Comparison of ENCODE assay signal across 8 cellular contexts in genomic region chr16:24540575-24541240, GRCh38. TPM values are rescaled to one million over a fixed set of nuclear protein-coding genes. Genes with fewer than 3 reads are reported as not detected.
DNase-seq lines count a peak whose midpoint lies in the region; ATAC-seq lines count a peak whose summit lies in the region.

No MANE protein-coding gene starts in this region.

- no peaks in the 10 kb centered on the region for H3K9me2 ChIP-seq in GM23248 (ENCODE audit: insufficient read depth)

- DNase-seq in AML-193 (lab: John Stamatoyannopoulos, UW): peak; percentile 22 to 41
- DNase-seq in GM23248: peak; percentile 55
- peak; percentile 25 for DNase-seq in SK-N-DZ (ENCODE audit: low spot score)
- DNase-seq in effector CD4-positive, alpha-beta T cell: peak; percentile 6

- in situ Hi-C loops in GM23248 (cut with MboI): no loop called here

- H3K36me3 ChIP-seq in GM23248 (ENCODE audit: low read depth): 0 out of 2 replicates have a peak, but pooled peaks cover 3% of the 10 kb centered on the region
- H3K36me3 ChIP-seq in muscle layer of duodenum (ENCODE audit: control insufficient read depth in 1 of 2, insufficient read depth in 2 of 2, low read length in 2 of 2): peaks cover 0 to 13% of the 10 kb centered on the region in 2 donors

- peak overlapping the region; percentile 91 for H3K4me3 ChIP-seq in GM23248
- H3K4me3 ChIP-seq in muscle layer of duodenum (ENCODE audit: low read depth in 1 of 2, low read length in 2 of 2): peak overlapping the region; percentile 90 to 100

- H3K79me2 ChIP-seq in GM23248 (ENCODE audit: insufficient read depth): peaks cover 63% of the 10 kb centered on the region

- peak overlapping the region; percentile 99 for H3K9ac ChIP-seq in GM23248

- H2AFZ ChIP-seq in GM23248: no peak overlapping the region

- peaks cover 37% of the 10 kb centered on the region for H3K4me1 ChIP-seq in GM23248 (ENCODE audit: insufficient read depth)
- H3K4me1 ChIP-seq in muscle layer of duodenum (ENCODE audit: control insufficient read depth in 1 of 2, insufficient read depth in 2 of 2, low read length in 2 of 2): peaks cover 14 to 18% of the 10 kb centered on the region in 2 donors

- H3K27ac ChIP-seq in GM23248: peak overlapping the region; percentile 98
- peak overlapping the region; percentile 97 for H3K27ac ChIP-seq in muscle layer of duodenum (ENCODE audit: low read length)

- H3K4me2 ChIP-seq in GM23248 (ENCODE audit: unreplicated experiment): peak overlapping the region; percentile 97

- H4K20me1 ChIP-seq in GM23248 (ENCODE audit: insufficient read depth): peaks cover 29% of the 10 kb centered on the region

- peaks cover 12% of the 10 kb centered on the region; the same call in 1 of the 2 replicates for H3F3A ChIP-seq in GM23248 (ENCODE audit: insufficient read depth)

- 1% methylated on average over 14 of the region's 14 CpGs for WGBS in GM23248 (ENCODE audit: low coverage in 1 of 2, low lambda C conversion rate in 2 of 2, missing lambda C conversion rate in 2 of 2), 2 experiments

- H3K9me3 ChIP-seq in GM23248 (ENCODE audit: low read depth) (no peaks in the 10 kb centered on the region), muscle layer of duodenum (ENCODE audit: control insufficient read depth in 1 of 2, low read length in 2 of 2) (no peaks in the 10 kb centered on the region)

- H3K27me3 ChIP-seq in GM23248 (replicated peaks; ENCODE audit: insufficient read depth) (no peaks in the 10 kb centered on the region), muscle layer of duodenum (ENCODE audit: low read depth, low read length) (no peaks in the 10 kb centered on the region)

- ATAC-seq in HG03469 (IDR thresholded peaks at IDR 0.05; ENCODE audit: unreplicated experiment) (no peak), HG03378 (IDR thresholded peaks at IDR 0.05; ENCODE audit: unreplicated experiment) (no peak), HG02981 (IDR thresholded peaks at IDR 0.05; ENCODE audit: unreplicated experiment) (no peak)

RNA-seq across cellular contexts. Expression of gene RBBP6, which starts 1.3 kb away (rescaled TPM):
- total RNA-seq in GM23248 (2014; rRNA removed; shearing (Covaris generic)): 15.8 and 17.3 TPM in 2 replicates
- polyA plus RNA-seq in GM23248 (2016; fragmentation: Nextera tagmentation; extraction: Ambion mirVana): 13.8 TPM in 2 replicates
- polyA plus RNA-seq in SK-N-DZ (2014; cell fraction: cytosol; rRNA removed): 38.0 and 38.6 TPM in 2 replicates
- 106 and 136 TPM in 2 replicates for polyA plus RNA-seq in SK-N-DZ (2014; cell fraction: nucleus; rRNA removed)
